In the genomic region with DNA sequence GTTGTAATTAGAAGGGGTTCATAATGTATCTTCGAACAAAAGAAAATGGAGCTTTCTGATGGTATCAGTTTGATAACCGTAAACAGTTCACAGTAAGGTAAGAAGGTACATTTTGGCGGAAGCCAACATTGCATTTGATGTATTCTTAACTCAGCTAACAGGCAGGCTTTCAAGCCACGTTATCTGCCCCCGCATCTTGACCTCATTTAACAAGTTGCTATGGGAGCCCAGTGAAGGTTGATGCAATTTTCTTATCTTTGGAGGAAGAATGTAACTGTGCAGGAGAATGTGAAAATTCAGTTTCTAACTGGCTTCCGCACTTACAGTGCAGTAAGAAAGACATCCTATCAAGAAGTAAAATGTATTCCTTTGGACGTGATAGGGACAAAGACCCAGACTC, we compare ENCODE assay signal across 10 cellular contexts.
DNase-seq lines count a peak whose midpoint lies in the region; ATAC-seq and TF ChIP-seq lines count a peak whose summit lies in the region.
"Had no signal": no experiment of that assay in that cellular context is flagged by ENCODE, and none has a peak within 500 bp of the region (broad histone marks: within the 10 kb centered on the region; RNA-seq: fewer than 3 reads in every experiment).

No MANE protein-coding gene starts in this region.

- H3K79me2 ChIP-seq in DND-41 (ENCODE audit: insufficient read depth, low read length) (peaks cover 66% of the 10 kb centered on the region), PC-9 (ENCODE audit: low read depth) (no peaks in the 10 kb centered on the region)

- H3K4me3 Mint-ChIP-seq in T-helper 2 cell treated with Interferon-gamma antibody and Interleukin-4, amounts not matched to agents 5 μg/mL and 100 μg/mL, for 36 hours, result peak overlapping the region; percentile 72
- peak overlapping the region; percentile 74 for H3K4me3 Mint-ChIP-seq in activated naive CD8-positive, alpha-beta T cell treated with anti-CD3 and anti-CD28 coated beads, Interleukin-2, amount 10 ng/mL, durations not matched to agents 7 days and 5 days
- no peak overlapping the region for H3K4me3 Mint-ChIP-seq in nephron

- ATAC-seq in DND-41 (ENCODE audit: insufficient read depth, low read depth), result peak; percentile 77
- ATAC-seq in activated naive CD8-positive, alpha-beta T cell treated with anti-CD3 and anti-CD28 coated beads, Interleukin-2, amount 10 ng/mL, durations not matched to agents 7 days and 5 days (ENCODE audit: low read depth), result peak; percentile 51
- ATAC-seq: left ventricle myocardium superior had no signal

- peak overlapping the region; percentile 74 for H3K27ac ChIP-seq in DND-41 (ENCODE audit: low read length)
- H3K27ac ChIP-seq in PC-9, result no peak overlapping the region

- H3K36me3 ChIP-seq in DND-41 (ENCODE audit: insufficient read depth, low read length), result peaks cover 96% of the 10 kb centered on the region
- H3K36me3 ChIP-seq in PC-9 (ENCODE audit: low read depth), result peaks cover 14% of the 10 kb centered on the region; the same call in 1 of the 2 replicates

- H3F3A ChIP-seq in PC-9 (ENCODE audit: insufficient read depth, low read depth), result no peaks in the 10 kb centered on the region

- TF ChIP-seq CTCF in DND-41 (IDR thresholded peaks at IDR 0.05; ENCODE audit: borderline replicate concordance, extremely low read depth, low read length, poor library complexity, severe bottlenecking) (no peak), nephron (IDR thresholded peaks at IDR 0.05; ENCODE audit: unreplicated experiment in 3 of 3) (no peak), PC-9 (conservative IDR thresholded peaks at IDR 0.05) (no peak)

- H4K20me1 ChIP-seq in DND-41 (ENCODE audit: insufficient read depth, low read length) (peaks cover 2% of the 10 kb centered on the region; the same call in 1 of the 2 replicates), PC-9 (ENCODE audit: insufficient read depth) (no peaks in the 10 kb centered on the region)

- no peaks in the 10 kb centered on the region for H3K27me3 Mint-ChIP-seq in T-helper 2 cell treated with Interferon-gamma antibody and Interleukin-4, amounts not matched to agents 5 μg/mL and 100 μg/mL, for 36 hours (ENCODE audit: low read depth)
- H3K27me3 Mint-ChIP-seq in activated naive CD8-positive, alpha-beta T cell treated with anti-CD3 and anti-CD28 coated beads, Interleukin-2, amount 10 ng/mL, durations not matched to agents 7 days and 5 days, result no peaks in the 10 kb centered on the region
- H3K27me3 Mint-ChIP-seq in nephron (ENCODE audit: low read depth), result peaks cover 5% of the 10 kb centered on the region

- peak overlapping the region in 1 of 2 experiments; percentile 11; a peak in 1 of 4 replicates for H3K4me3 ChIP-seq in DND-41 (ENCODE audit: low read depth in 1 of 2, low read length in 2 of 2)
- no peak overlapping the region for H3K4me3 ChIP-seq in PC-9

- H3K27ac Mint-ChIP-seq in T-helper 2 cell treated with Interferon-gamma antibody and Interleukin-4, amounts not matched to agents 5 μg/mL and 100 μg/mL, for 36 hours, result peak overlapping the region; percentile 91
- peak overlapping the region; percentile 97 for H3K27ac Mint-ChIP-seq in activated naive CD8-positive, alpha-beta T cell treated with anti-CD3 and anti-CD28 coated beads, Interleukin-2, amount 10 ng/mL, durations not matched to agents 7 days and 5 days
- H3K27ac Mint-ChIP-seq in nephron, result peak overlapping the region in 2 of 3 experiments; percentile 20 to 60

- peak overlapping the region; percentile 16 for H3K9ac ChIP-seq in DND-41 (ENCODE audit: low read depth, low read length)

- CTCF ChIA-PET in PC-9 (lab: Charles Lee), result no interaction called here

- peaks cover 94% of the 10 kb centered on the region for H3K4me1 Mint-ChIP-seq in T-helper 2 cell treated with Interferon-gamma antibody and Interleukin-4, amounts not matched to agents 5 μg/mL and 100 μg/mL, for 36 hours (ENCODE audit: low read depth)
- H3K4me1 Mint-ChIP-seq in activated naive CD8-positive, alpha-beta T cell treated with anti-CD3 and anti-CD28 coated beads, Interleukin-2, amount 10 ng/mL, durations not matched to agents 7 days and 5 days, result peaks cover 95% of the 10 kb centered on the region
- H3K4me1 Mint-ChIP-seq in nephron, result peaks cover 26% of the 10 kb centered on the region

- POLR2A ChIA-PET in activated naive CD8-positive, alpha-beta T cell treated with anti-CD3 and anti-CD28 coated beads, Interleukin-2, amount 10 ng/mL, durations not matched to agents 7 days and 5 days (lab: Charles Lee), result interaction anchor here (0.8 to 13.6 kb wide), 14 partner anchors 9 to 186 kb away, joined by 3 to 612 read pairs (median 8); no protein-coding TSS in a partner anchor
- POLR2A ChIA-PET in PC-9 (lab: Charles Lee; ENCODE audit: unreplicated experiment), result no interaction called here

- no peaks in the 10 kb centered on the region for H3K9me3 ChIP-seq in DND-41 (ENCODE audit: insufficient read depth, low read length, severe bottlenecking)
- no peaks in the 10 kb centered on the region for H3K9me3 ChIP-seq in PC-9 (ENCODE audit: insufficient read depth, low read depth)
- H3K9me3 ChIP-seq: Caco-2 had no signal

- peak overlapping the region; percentile 35 for H3K4me2 ChIP-seq in DND-41 (ENCODE audit: insufficient read depth, low read length)
- no peak overlapping the region for H3K4me2 ChIP-seq in PC-9

- intact Hi-C loops in PC-9 (cut with micrococcal nuclease; ENCODE audit: unreplicated experiment), result no loop called here

- H3K9me3 Mint-ChIP-seq in T-helper 2 cell treated with Interferon-gamma antibody and Interleukin-4, amounts not matched to agents 5 μg/mL and 100 μg/mL, for 36 hours, result no peaks in the 10 kb centered on the region
- no peaks in the 10 kb centered on the region for H3K9me3 Mint-ChIP-seq in activated naive CD8-positive, alpha-beta T cell treated with anti-CD3 and anti-CD28 coated beads, Interleukin-2, amount 10 ng/mL, durations not matched to agents 7 days and 5 days
- H3K9me3 Mint-ChIP-seq in nephron, result no peaks in the 10 kb centered on the region

- H3K4me1 ChIP-seq in DND-41 (ENCODE audit: insufficient read depth, low read length) (peaks cover 88% of the 10 kb centered on the region), PC-9 (replicated peaks; ENCODE audit: insufficient read depth) (peaks cover 6% of the 10 kb centered on the region)

- H3K9me2 ChIP-seq in PC-9 (ENCODE audit: insufficient read depth), result no peaks in the 10 kb centered on the region

- DNase-seq in DND-41 (peak; percentile 77), SW 1271 (lab: John Stamatoyannopoulos, UW) (no peak), PC-9 (no peak), UCSD-AML1 (lab: John Stamatoyannopoulos, UW; ENCODE audit: unreplicated experiment) (no peak), NCI-H1436 (lab: John Stamatoyannopoulos, UW) (no peak)
- DNase-seq in T-helper 2 cell treated with Interferon-gamma antibody and Interleukin-4, amounts not matched to agents 5 μg/mL and 100 μg/mL, for 36 hours (ENCODE audit: low spot score), result peak; percentile 81
- DNase-seq in activated naive CD8-positive, alpha-beta T cell treated with anti-CD3 and anti-CD28 coated beads, Interleukin-2, amount 10 ng/mL, durations not matched to agents 7 days and 5 days, result no peak
- DNase-seq: Caco-2, left ventricle myocardium superior had no signal

- no peak overlapping the region for H2AFZ ChIP-seq in DND-41 (ENCODE audit: low read depth, low read length)
- no peak overlapping the region for H2AFZ ChIP-seq in PC-9

- no peaks in the 10 kb centered on the region for H3K27me3 ChIP-seq in DND-41 (ENCODE audit: insufficient read depth, low read length, poor library complexity)
- no peaks in the 10 kb centered on the region for H3K27me3 ChIP-seq in PC-9 (ENCODE audit: insufficient read depth, low read depth)

- BruUV-seq in PC-9 (replicated peaks; lab: Mats Ljungman, UMichigan), result no TSS peak

- H3K36me3 Mint-ChIP-seq in T-helper 2 cell treated with Interferon-gamma antibody and Interleukin-4, amounts not matched to agents 5 μg/mL and 100 μg/mL, for 36 hours (ENCODE audit: low read depth), result peaks cover 95% of the 10 kb centered on the region
- H3K36me3 Mint-ChIP-seq in activated naive CD8-positive, alpha-beta T cell treated with anti-CD3 and anti-CD28 coated beads, Interleukin-2, amount 10 ng/mL, durations not matched to agents 7 days and 5 days, result peaks cover 94% of the 10 kb centered on the region
- peaks cover 87% of the 10 kb centered on the region for H3K36me3 Mint-ChIP-seq in nephron (ENCODE audit: low read depth)

Comparison
In these comparisons a context has a peak if more than half of its experiments do, and no peak if none do; other contexts are left out.
1. DNase-seq: peak in DND-41 (single experiment) and T-helper 2 cell treated with Interferon-gamma antibody and Interleukin-4, amounts not matched to agents 5 μg/mL and 100 μg/mL, for 36 hours (single experiment); none in activated naive CD8-positive, alpha-beta T cell treated with anti-CD3 and anti-CD28 coated beads, Interleukin-2, amount 10 ng/mL, durations not matched to agents 7 days and 5 days (single experiment), SW 1271 (0 of 2), PC-9 (0 of 2), UCSD-AML1 (single experiment) and NCI-H1436 (single experiment).
2. H3K27ac Mint-ChIP-seq: peak in every context shown above with its lines; median percentile 97 in activated naive CD8-positive, alpha-beta T cell treated with anti-CD3 and anti-CD28 coated beads, Interleukin-2, amount 10 ng/mL, durations not matched to agents 7 days and 5 days; 91 in T-helper 2 cell treated with Interferon-gamma antibody and Interleukin-4, amounts not matched to agents 5 μg/mL and 100 μg/mL, for 36 hours; 40 in nephron.
3. H3K4me3 Mint-ChIP-seq: peak in T-helper 2 cell treated with Interferon-gamma antibody and Interleukin-4, amounts not matched to agents 5 μg/mL and 100 μg/mL, for 36 hours (single experiment) and activated naive CD8-positive, alpha-beta T cell treated with anti-CD3 and anti-CD28 coated beads, Interleukin-2, amount 10 ng/mL, durations not matched to agents 7 days and 5 days (single experiment); none in nephron (0 of 3).